Comparison of ENCODE assay signal across 1 cellular context in genomic region chr19:11234486-11235075, GRCh38.
A peak's percentile ranks its signal among the peaks of the same experiment; 100 is the strongest.
TF ChIP-seq lines count a peak whose summit lies in the region.

No MANE protein-coding gene starts in this region.

TF ChIP-seq in K562, 482 proteins besides CTCF, POLR2A, EP300 and RAD21:
- TF ChIP-seq SMARCA5 (IDR thresholded peaks at IDR 0.05), result peak; percentile 49; the same call in 1 of the 2 replicates
- TF ChIP-seq RCOR1 (IDR thresholded peaks at IDR 0.05; ENCODE audit: borderline replicate concordance in 1 of 2, low read depth in 2 of 2, low read length in 2 of 2), result 0 out of 4 replicates have a peak, but pooled peaks of 1 of the 2 experiments have one; percentile 11
- no peak for TF ChIP-seq TCF15 (CRISPR knock-in tag; IDR thresholded peaks at IDR 0.05)
- TF ChIP-seq ZBTB17 (CRISPR knock-in tag; IDR thresholded peaks at IDR 0.05), result no peak
- peak; percentile 81 for TF ChIP-seq BCOR (IDR thresholded peaks at IDR 0.05)
- TF ChIP-seq RBM25 (IDR thresholded peaks at IDR 0.05; ENCODE audit: low read depth, low read length, severe bottlenecking), result peak; percentile 67
- no peak for TF ChIP-seq ZNF121 (CRISPR knock-in tag; conservative IDR thresholded peaks at IDR 0.05)
- TF ChIP-seq ZZZ3 (IDR thresholded peaks at IDR 0.05), result no peak
- no peak for TF ChIP-seq ZNF77 (CRISPR knock-in tag; IDR thresholded peaks at IDR 0.05)
